In genomic region chr1:198253668-198254067, GRCh38 we compare ENCODE assay signal across 8 cellular contexts.
DNase-seq lines count a peak whose midpoint lies in the region; ATAC-seq and TF ChIP-seq lines count a peak whose summit lies in the region.

No MANE protein-coding gene starts in this region.

- H3K4me1 Mint-ChIP-seq in WTC11, result peaks cover 32% of the 10 kb centered on the region
- H3K4me1 Mint-ChIP-seq in progenitor cell of endocrine pancreas (ENCODE audit: low read depth), result no peaks in the 10 kb centered on the region

- POLR2A ChIA-PET in WTC11 (lab: Charles Lee), result no interaction called here

- peak overlapping the region; percentile 16; the same call in 1 of the 2 replicates for H3K4me2 ChIP-seq in DOHH2 (ENCODE audit: low read length)

- TF ChIP-seq CTCF in DOHH2 (IDR thresholded peaks at IDR 0.05; ENCODE audit: low read depth, low read length, poor library complexity, severe bottlenecking) (no peak), WTC11 (IDR thresholded peaks at IDR 0.05) (no peak), progenitor cell of endocrine pancreas (IDR thresholded peaks at IDR 0.05; ENCODE audit: unreplicated experiment) (no peak)

- H3K79me2 ChIP-seq in DOHH2 (ENCODE audit: control insufficient read depth, low read length), result peaks cover 3% of the 10 kb centered on the region; the same call in 1 of the 2 replicates

- H3K9me2 ChIP-seq in DOHH2 (replicated peaks; ENCODE audit: control insufficient read depth, low read length), result no peaks in the 10 kb centered on the region

- H3K4me3 Mint-ChIP-seq in WTC11, result no peak overlapping the region
- H3K4me3 Mint-ChIP-seq in progenitor cell of endocrine pancreas (ENCODE audit: low read depth), result no peak overlapping the region

- no peaks in the 10 kb centered on the region for H4K20me1 ChIP-seq in DOHH2 (ENCODE audit: control insufficient read depth, insufficient read depth, low read depth, low read length)

- H3K36me3 Mint-ChIP-seq in WTC11 (no peaks in the 10 kb centered on the region), progenitor cell of endocrine pancreas (ENCODE audit: insufficient read depth) (no peaks in the 10 kb centered on the region)

- no peaks in the 10 kb centered on the region for H3K27me3 Mint-ChIP-seq in WTC11 (ENCODE audit: low read depth)
- H3K27me3 Mint-ChIP-seq in progenitor cell of endocrine pancreas, result no peaks in the 10 kb centered on the region

- DNase-seq in WTC11 (ENCODE audit: low spot score), result no peak
- peak; percentile 32 to 57 for DNase-seq in lung microvascular endothelial cell (ENCODE audit: low read depth in 2 of 2)
- no peak for DNase-seq in DMS 273 (lab: John Stamatoyannopoulos, UW; ENCODE audit: unreplicated experiment)
- DNase-seq in progenitor cell of endocrine pancreas (ENCODE audit: low spot score, unreplicated experiment), result no peak
- no peak for DNase-seq in amniotic stem cell (lab: John Stamatoyannopoulos, UW)

- H3K27me3 ChIP-seq in DOHH2 (ENCODE audit: control insufficient read depth, low read length), result no peaks in the 10 kb centered on the region

- H3K4me3 ChIP-seq in DOHH2 (ENCODE audit: low read length), result no peak overlapping the region

- H3K4me1 ChIP-seq in DOHH2 (ENCODE audit: control insufficient read depth, low read length), result peaks cover 10% of the 10 kb centered on the region

- H3K9me3 ChIP-seq in DOHH2 (ENCODE audit: control insufficient read depth, insufficient read depth, low read length), result no peaks in the 10 kb centered on the region

- no peaks in the 10 kb centered on the region for H3F3A ChIP-seq in DOHH2 (ENCODE audit: control insufficient read depth, insufficient read depth)

- peak; percentile 95 for ATAC-seq in GM19397 (IDR thresholded peaks at IDR 0.05; ENCODE audit: unreplicated experiment)
- ATAC-seq in HG03280 (IDR thresholded peaks at IDR 0.05; ENCODE audit: unreplicated experiment), result peak; percentile 98
- ATAC-seq in WTC11, result no peak; the same call in 1 of the 2 replicates

- H3K36me3 ChIP-seq in DOHH2 (ENCODE audit: control insufficient read depth, low read length), result no peaks in the 10 kb centered on the region

- CTCF ChIA-PET in WTC11 (lab: Charles Lee), result no interaction called here

- H3K27ac ChIP-seq in DOHH2 (ENCODE audit: low read depth, low read length), result no peak overlapping the region

- H3K27ac Mint-ChIP-seq in WTC11 (peak overlapping the region; percentile 90), progenitor cell of endocrine pancreas (no peak overlapping the region)

- H3K9me3 Mint-ChIP-seq in WTC11 (no peaks in the 10 kb centered on the region; the same call in 1 of the 2 replicates), progenitor cell of endocrine pancreas (ENCODE audit: low read depth) (no peaks in the 10 kb centered on the region)

TF ChIP-seq in WTC11, 78 proteins besides CTCF, POLR2A, EP300 and RAD21:
- TF ChIP-seq CREB1 (CRISPR knock-in tag; IDR thresholded peaks at IDR 0.05), result no peak
- TF ChIP-seq CBFB (CRISPR knock-in tag; IDR thresholded peaks at IDR 0.05; ENCODE audit: low read depth), result no peak
- TF ChIP-seq ZBTB43 (CRISPR knock-in tag; IDR thresholded peaks at IDR 0.05), result no peak
- no peak for TF ChIP-seq NR2C2 (CRISPR knock-in tag; IDR thresholded peaks at IDR 0.05)
- no peak for TF ChIP-seq SP1 (CRISPR knock-in tag; conservative IDR thresholded peaks at IDR 0.05)

Comparison
In these comparisons a context has a peak if more than half of its experiments do, and no peak if none do; other contexts are left out.
1. DNase-seq: peak in lung microvascular endothelial cell (2 of 2); none in WTC11 (single experiment), DMS 273 (single experiment), progenitor cell of endocrine pancreas (single experiment) and amniotic stem cell (single experiment).